In the genomic region with DNA sequence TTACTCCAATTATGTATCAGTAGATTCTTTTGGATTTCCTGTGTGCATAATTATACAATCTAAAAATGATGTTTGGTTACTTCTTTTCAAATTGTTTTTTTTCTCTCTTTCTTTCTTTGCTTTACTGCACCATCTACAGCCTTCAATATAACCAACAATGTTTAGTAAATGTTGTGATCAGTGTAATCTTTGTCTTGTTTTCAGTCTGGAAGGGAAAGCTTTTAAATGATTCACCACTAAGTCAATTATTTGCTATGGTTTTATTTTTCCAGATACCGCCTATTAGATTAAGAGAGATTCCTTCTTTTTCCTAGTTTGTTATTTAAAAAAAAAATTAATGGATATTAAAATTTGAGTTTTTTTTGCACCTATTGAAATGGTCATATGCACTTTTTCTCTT, we compare ENCODE assay signal across 17 cellular contexts. TPM values are rescaled to one million over a fixed set of nuclear protein-coding genes. Genes with fewer than 3 reads are reported as not detected.
A peak's percentile ranks its signal among the peaks of the same experiment; 100 is the strongest.
DNase-seq lines count a peak whose midpoint lies in the region; ATAC-seq, FAIRE-seq and TF ChIP-seq lines count a peak whose summit lies in the region.
"Had no signal": no experiment of that assay in that cellular context is flagged by ENCODE, and none has a peak within 500 bp of the region (broad histone marks: within the 10 kb centered on the region; RNA-seq: fewer than 3 reads in every experiment).

No MANE protein-coding gene starts in this region.

- H3K9ac ChIP-seq in kidney (ENCODE audit: low read length in 2 of 2): no peak overlapping the region
- H3K9ac ChIP-seq: GM23248 had no signal

- H3K36me3 ChIP-seq in kidney (ENCODE audit: control insufficient read depth in 1 of 2, insufficient read depth in 2 of 2, low read length in 2 of 2) (no peaks in the 10 kb centered on the region), right lobe of liver (no peaks in the 10 kb centered on the region)
- H3K36me3 ChIP-seq: HAP-1 had no signal

- intact Hi-C loops in kidney (cut with DNase I): no loop called here
- intact Hi-C loops in right lobe of liver (cut with DNase I): no loop called here
- intact Hi-C loops in sciatic nerve (cut with DNase I): no loop called here

- H3K27me3 ChIP-seq in right lobe of liver: no peaks in the 10 kb centered on the region

- H3K4me3 ChIP-seq in kidney (ENCODE audit: low read length in 2 of 2) (no peak overlapping the region), right lobe of liver (no peak overlapping the region)
- H3K4me3 ChIP-seq: GM12878, GM23248, HAP-1 had no signal

- TF ChIP-seq POLR2A in GM12892 (IDR thresholded peaks at IDR 0.05; ENCODE audit: low read depth, low read length): no peak
- TF ChIP-seq POLR2A in right lobe of liver (IDR thresholded peaks at IDR 0.05): no peak

- H3K4me1 ChIP-seq in kidney (ENCODE audit: control insufficient read depth in 1 of 2, insufficient read depth in 1 of 2, low read depth in 1 of 2, low read length in 2 of 2) (no peaks in the 10 kb centered on the region), right lobe of liver (no peaks in the 10 kb centered on the region)
- H3K4me1 ChIP-seq: HAP-1 had no signal

- TF ChIP-seq CTCF in kidney (IDR thresholded peaks at IDR 0.05; ENCODE audit: borderline replicate concordance, extremely low read depth, insufficient read depth): no peak
- TF ChIP-seq CTCF in right lobe of liver (IDR thresholded peaks at IDR 0.05): no peak

- H3K9me3 ChIP-seq in kidney (ENCODE audit: control insufficient read depth in 1 of 2, low read length in 2 of 2) (no peaks in the 10 kb centered on the region), right lobe of liver (no peaks in the 10 kb centered on the region)

- no peak overlapping the region for H3K27ac ChIP-seq in kidney (ENCODE audit: low read depth in 2 of 2, low read length in 2 of 2)
- H3K27ac ChIP-seq in right lobe of liver: peak overlapping the region in 2 of 3 donors; percentile 42 to 48
- H3K27ac ChIP-seq: C4-2B, GM23248 had no signal

- WGBS in right lobe of liver (ENCODE audit: insufficient coverage, low coverage, low lambda C conversion rate, missing lambda C conversion rate): 39% methylated on average over 1 of the region's 1 CpG

- ATAC-seq in right lobe of liver: peak; percentile 75 to 93 (median 84)
- ATAC-seq in HG03097 (IDR thresholded peaks at IDR 0.05; ENCODE audit: low FRiP score, unreplicated experiment): no peak
- no peak for ATAC-seq in sciatic nerve
- ATAC-seq: GM12878 had no signal

- no peak for DNase-seq in GM12892 (ENCODE audit: insufficient read length)
- no peak for DNase-seq in kidney
- DNase-seq in right lobe of liver: no peak
- no peak for DNase-seq in middle frontal gyrus (ENCODE audit: extremely low spot score, low spot score)
- DNase-seq in sciatic nerve (ENCODE audit: low spot score): no peak
- DNase-seq: AML-193; CD4-positive, alpha-beta T cell; DMS153; DMS79; GF-D8; GM23248 had no signal

- peak; percentile 27 for FAIRE-seq in A204.1 (lab: Jason Lieb, UNC)
- FAIRE-seq in GM12892 (lab: Jason Lieb, UNC): peak; percentile 5
- peak; percentile 95 for FAIRE-seq in kidney (lab: Jason Lieb, UNC)
- FAIRE-seq: GM12878, GM19239 had no signal

RNA-seq across cellular contexts. Expression of gene ABTB2, which starts 29.8 kb away (rescaled TPM):
- 1.5 TPM for polyA plus RNA-seq in GM12892 (2012; ENCODE audit: missing spikeins)
- total RNA-seq in kidney (22.1 TPM), right lobe of liver (10 to 100 TPM in 3 of 6 experiments, 1 to 10 TPM in 3; 6.0 to 14.9 (median 10.0) TPM), sciatic nerve (10.5 TPM)
- 7.6 TPM for polyA plus RNA-seq in kidney (ENCODE audit: insufficient read depth, low read depth, low replicate concordance)

RNA-seq across cellular contexts. Expression of gene CAT, which starts 51.1 kb away (rescaled TPM):
- polyA plus RNA-seq in GM12892 (2012; ENCODE audit: missing spikeins): 33.3 TPM
- total RNA-seq in kidney (84.4 TPM), right lobe of liver (100 to 1,000 TPM; 212 to 450 (median 330) TPM), sciatic nerve (82.6 TPM)
- polyA plus RNA-seq in kidney (ENCODE audit: insufficient read depth, low read depth, low replicate concordance): 208 TPM

Comparison
In these comparisons a context has a peak if more than half of its experiments do, and no peak if none do; other contexts are left out.
1. H3K27ac ChIP-seq: peak in right lobe of liver (2 of 3); none in kidney (0 of 2).
2. ATAC-seq: peak in right lobe of liver (4 of 4); none in HG03097 (single experiment) and sciatic nerve (single experiment).